ENCODE assay signal across 9 cellular contexts in the genomic region with DNA sequence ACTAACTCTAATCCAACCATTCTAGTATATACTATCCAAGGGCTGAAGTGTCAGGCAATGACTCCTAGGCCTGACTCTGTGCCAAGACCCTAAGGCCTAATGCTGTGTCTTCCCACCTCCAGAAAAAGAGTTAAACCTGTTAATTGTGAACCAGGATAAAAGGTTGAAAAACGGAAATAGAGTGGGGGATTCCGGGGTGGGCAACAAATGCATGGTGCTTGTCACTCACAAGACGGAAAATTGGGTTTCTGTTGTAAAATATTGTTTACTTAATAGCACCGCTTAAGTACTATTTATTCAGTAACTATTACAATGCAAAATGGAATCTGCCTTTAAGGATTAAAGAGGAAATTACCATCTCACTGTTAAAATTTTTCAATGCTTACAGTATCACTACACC. TPM values are rescaled to one million over a fixed set of nuclear protein-coding genes. Genes with fewer than 3 reads are reported as not detected.
DNase-seq lines count a peak whose midpoint lies in the region; ATAC-seq, FAIRE-seq and TF ChIP-seq lines count a peak whose summit lies in the region.
"Had no signal": no experiment of that assay in that cellular context is flagged by ENCODE, and none has a peak within 500 bp of the region (broad histone marks: within the 10 kb centered on the region; RNA-seq: fewer than 3 reads in every experiment).

No MANE protein-coding gene starts in this region.

- peaks cover 15% of the 10 kb centered on the region for H3F3A ChIP-seq in neural progenitor cell (ENCODE audit: low read depth)

- no peak overlapping the region for H3K9ac ChIP-seq in neural progenitor cell
- H3K9ac ChIP-seq in HepG2 (ENCODE audit: insufficient read depth, low read depth, low read length) = no peak overlapping the region

- 87% methylated on average over 4 of the region's 4 CpGs for WGBS in HepG2 (ENCODE audit: low lambda C conversion rate)
- 53% methylated on average over 4 of the region's 4 CpGs for WGBS in right lobe of liver (ENCODE audit: insufficient coverage, low coverage, low lambda C conversion rate, missing lambda C conversion rate)

- no peak overlapping the region for H3K27ac Mint-ChIP-seq in neural progenitor cell

- H3K4me3 ChIP-seq in breast epithelium (peak overlapping the region; percentile 51 to 99 (median 95)), neural progenitor cell (no peak overlapping the region), HepG2 (replicated peaks in 1 of 3; ENCODE audit: insufficient read depth in 1 of 3, low read depth in 2 of 3, low read length in 3 of 3) (no peak overlapping the region), right lobe of liver (peak overlapping the region in 1 of 3 donors; percentile 1)

- intact Hi-C loops in breast epithelium (cut with DNase I; ENCODE audit: low total_unique reads) (no loop called here), HepG2 (cut with micrococcal nuclease; ENCODE audit: unreplicated experiment) (no loop called here), right lobe of liver (cut with DNase I) (no loop called here)

- DNase-seq in Daoy (ENCODE audit: low read depth) (peak; percentile 80), M059J (ENCODE audit: low read depth) (peak; percentile 74), breast epithelium (ENCODE audit: low spot score in 2 of 2) (no peak), neural progenitor cell (ENCODE audit: low spot score) (no peak), HepG2 (ENCODE audit: low spot score) (no peak), NCI-H2029 (lab: John Stamatoyannopoulos, UW) (no peak), DMS79 (lab: John Stamatoyannopoulos, UW) (no peak), right lobe of liver (no peak)
- DNase-seq: NCI-H82 had no signal

- peaks cover 8% of the 10 kb centered on the region for H3K27me3 Mint-ChIP-seq in neural progenitor cell (ENCODE audit: insufficient read depth, low read depth)

- H3K4me1 Mint-ChIP-seq in neural progenitor cell = peaks cover 18% of the 10 kb centered on the region

- H4K20me1 ChIP-seq in neural progenitor cell (ENCODE audit: low read depth) (no peaks in the 10 kb centered on the region), HepG2 (ENCODE audit: insufficient read depth, low read length) (no peaks in the 10 kb centered on the region)

- TF ChIP-seq CTCF in breast epithelium (IDR thresholded peaks at IDR 0.05) = no peak
- TF ChIP-seq CTCF in neural progenitor cell (IDR thresholded peaks at IDR 0.05) = no peak
- TF ChIP-seq CTCF in HepG2 (CRISPR knock-in tag; IDR thresholded peaks at IDR 0.05) = no peak
- TF ChIP-seq CTCF in right lobe of liver (IDR thresholded peaks at IDR 0.05) = no peak

- H3K4me1 ChIP-seq in breast epithelium (no peaks in the 10 kb centered on the region), neural progenitor cell (peaks cover 43% of the 10 kb centered on the region), HepG2 (ENCODE audit: insufficient read depth, low read length) (peaks cover 16% of the 10 kb centered on the region), right lobe of liver (no peaks in the 10 kb centered on the region)

- ATAC-seq in HepG2 (no peak), right lobe of liver (no peak)

- H3K36me3 ChIP-seq in breast epithelium = no peaks in the 10 kb centered on the region
- H3K36me3 ChIP-seq in neural progenitor cell = no peaks in the 10 kb centered on the region
- H3K36me3 ChIP-seq in HepG2 (replicated peaks in 1 of 2; ENCODE audit: control insufficient read depth in 1 of 2, insufficient read depth in 2 of 2, low read length in 2 of 2) = no peaks in the 10 kb centered on the region
- H3K36me3 ChIP-seq in right lobe of liver = no peaks in the 10 kb centered on the region

- TF ChIP-seq RAD21 in HepG2 (CRISPR knock-in tag; IDR thresholded peaks at IDR 0.05) = no peak

- H3K27me3 ChIP-seq in breast epithelium = no peaks in the 10 kb centered on the region
- H3K27me3 ChIP-seq in neural progenitor cell = peaks cover 19% of the 10 kb centered on the region
- peaks cover 3 to 15% of the 10 kb centered on the region in 2 experiments; a peak in 4 of 5 replicates for H3K27me3 ChIP-seq in HepG2 (ENCODE audit: control insufficient read depth in 1 of 2, insufficient read depth in 2 of 2, low read length in 2 of 2)
- H3K27me3 ChIP-seq in right lobe of liver = no peaks in the 10 kb centered on the region

- CTCF ChIA-PET in HepG2 (lab: Yijun Ruan, JAX; ENCODE audit: low intra/inter-chr PET ratio, low total read pairs) = no interaction called here

- peaks cover 2% of the 10 kb centered on the region for H3K36me3 Mint-ChIP-seq in neural progenitor cell

- no TSS peak for BruUV-seq in HepG2 (replicated peaks; lab: Mats Ljungman, UMichigan)

- in situ Hi-C loops in HepG2 (cut with HindIII; ENCODE audit: extremely low pct_ligation_motif_present, low pct_unique_long_range_greater_than_20kb) = no loop called here

- peaks cover 66% of the 10 kb centered on the region for H3K79me2 ChIP-seq in neural progenitor cell (ENCODE audit: low read depth)
- H3K79me2 ChIP-seq in HepG2 (ENCODE audit: insufficient read depth, low read length) = no peaks in the 10 kb centered on the region

- peak overlapping the region; percentile 29 for H3K4me2 ChIP-seq in neural progenitor cell
- H3K4me2 ChIP-seq in HepG2 (ENCODE audit: low read depth, low read length) = no peak overlapping the region

- TF ChIP-seq EP300 in HepG2 (IDR thresholded peaks at IDR 0.05; ENCODE audit: low read depth in 2 of 2, low read length in 2 of 2) (no peak), HepG2 (CRISPR knock-in tag; IDR thresholded peaks at IDR 0.05; ENCODE audit: borderline replicate concordance) (no peak)

- no peak for FAIRE-seq in HepG2 (lab: Jason Lieb, UNC)

- H2AFZ ChIP-seq in neural progenitor cell (replicated peaks) = no peak overlapping the region
- no peak overlapping the region for H2AFZ ChIP-seq in HepG2 (ENCODE audit: low read length)

- H3K9me3 Mint-ChIP-seq in neural progenitor cell = no peaks in the 10 kb centered on the region

- POLR2A ChIA-PET in HepG2 (lab: Yijun Ruan, JAX) = no interaction called here

- H3K9me3 ChIP-seq in breast epithelium (no peaks in the 10 kb centered on the region), neural progenitor cell (ENCODE audit: low read depth) (no peaks in the 10 kb centered on the region), HepG2 (ENCODE audit: low read length) (no peaks in the 10 kb centered on the region), right lobe of liver (no peaks in the 10 kb centered on the region)

- TF ChIP-seq POLR2A in breast epithelium (IDR thresholded peaks at IDR 0.05) (no peak), HepG2 (IDR thresholded peaks at IDR 0.05; ENCODE audit: insufficient read depth in 1 of 2, low read depth in 2 of 2, low read length in 2 of 2) (no peak), right lobe of liver (IDR thresholded peaks at IDR 0.05) (no peak)

- no peak overlapping the region for H3K4me3 Mint-ChIP-seq in neural progenitor cell

- H3K27ac ChIP-seq in breast epithelium (no peak overlapping the region), neural progenitor cell (no peak overlapping the region), HepG2 (ENCODE audit: extremely low read length, insufficient read depth, low read length) (no peak overlapping the region), right lobe of liver (no peak overlapping the region)

RNA-seq across cellular contexts. Expression of a gene that starts 3.2 kb away (rescaled TPM):
- 43.4 and 47.7 TPM in 2 replicates for total RNA-seq in Daoy (2014; rRNA removed; shearing (Covaris generic))
- total RNA-seq in M059J (2014; rRNA removed; shearing (Covaris generic)) = 11.3 and 11.8 TPM in 2 replicates
- total RNA-seq in breast epithelium (10 to 100 TPM; 51.7 to 85.8 (median 57.7) TPM), neural progenitor cell (ENCODE audit: low replicate concordance) (18.6 and 35.4 TPM in 2 replicates), HepG2 (2016; rRNA removed; fragmentation: Illumina TruSeq; extraction: Trizol) (4.5 and 7.7 TPM in 2 replicates), right lobe of liver (1 to 10 TPM; 1.7 to 8.7 (median 5.1) TPM)
- total RNA-seq in HepG2 (2016; cell fraction: cytosol; rRNA removed; fragmentation: Illumina TruSeq; extraction: Trizol; ENCODE audit: low read depth) = 0.79 and 0.81 TPM in 2 replicates
- 5.5 and 7.2 TPM in 2 replicates for total RNA-seq in HepG2 (2016; cell fraction: insoluble cytoplasmic fraction; rRNA removed; fragmentation: Illumina TruSeq; extraction: Trizol)
- total RNA-seq in HepG2 (2016; cell fraction: membrane; rRNA removed; fragmentation: Illumina TruSeq; extraction: Trizol) = 1.8 and 2.5 TPM in 2 replicates
- total RNA-seq in HepG2 (2016; cell fraction: nucleus; rRNA removed; fragmentation: Illumina TruSeq; extraction: Trizol) = 2.8 and 6.3 TPM in 2 replicates
- 0.81 and 1.6 TPM in 2 replicates for polyA plus RNA-seq in HepG2 (2011; rRNA removed)
- 0.40 and 0.53 TPM in 2 replicates for polyA plus RNA-seq in HepG2 (2011; cell fraction: cytosol; rRNA removed)
- 0.35 and 0.72 TPM in 2 replicates for polyA plus RNA-seq in HepG2 (2011; cell fraction: nucleus; rRNA removed)
- 0.59 and 1.3 TPM in 2 replicates for polyA plus RNA-seq in HepG2 (2012)
- polyA plus RNA-seq in HepG2 (2016; cell fraction: cytosol; fragmentation: Illumina TruSeq; extraction: Trizol; ENCODE audit: low read depth) = 0.07 and 0.19 TPM in 2 replicates
- polyA plus RNA-seq in HepG2 (2016; cell fraction: insoluble cytoplasmic fraction; fragmentation: Illumina TruSeq; extraction: Trizol; ENCODE audit: low read depth) = 3.2 and 3.6 TPM in 2 replicates
- polyA plus RNA-seq in HepG2 (2016; cell fraction: membrane; fragmentation: Illumina TruSeq; extraction: Trizol; ENCODE audit: low read depth) = 0.57 and 0.81 TPM in 2 replicates
- 2.1 TPM in 2 replicates for polyA plus RNA-seq in HepG2 (2016; cell fraction: nucleus; fragmentation: Illumina TruSeq; extraction: Trizol; ENCODE audit: insufficient read depth, low read depth)
- 0.32 and 2.3 TPM in 2 replicates for polyA minus RNA-seq in HepG2 (2011; rRNA and poly(A)+ RNA removed; ENCODE audit: low replicate concordance)
- polyA minus RNA-seq in HepG2 (2011; cell fraction: cytosol; rRNA and poly(A)+ RNA removed) = 1.6 and 1.8 TPM in 2 replicates
- 4.1 and 6.6 TPM in 2 replicates for polyA minus RNA-seq in HepG2 (2011; cell fraction: nucleus; rRNA and poly(A)+ RNA removed)

Comparison
In these comparisons a context has a peak if more than half of its experiments do, and no peak if none do; other contexts are left out.
1. DNase-seq: peak in Daoy (single experiment) and M059J (single experiment); none in breast epithelium (0 of 2), neural progenitor cell (single experiment), HepG2 (single experiment), NCI-H2029 (single experiment), DMS79 (single experiment) and right lobe of liver (0 of 3).
2. H3K4me3 ChIP-seq: peak in breast epithelium (3 of 3); none in neural progenitor cell (single experiment) and HepG2 (0 of 3).